In the genomic region with DNA sequence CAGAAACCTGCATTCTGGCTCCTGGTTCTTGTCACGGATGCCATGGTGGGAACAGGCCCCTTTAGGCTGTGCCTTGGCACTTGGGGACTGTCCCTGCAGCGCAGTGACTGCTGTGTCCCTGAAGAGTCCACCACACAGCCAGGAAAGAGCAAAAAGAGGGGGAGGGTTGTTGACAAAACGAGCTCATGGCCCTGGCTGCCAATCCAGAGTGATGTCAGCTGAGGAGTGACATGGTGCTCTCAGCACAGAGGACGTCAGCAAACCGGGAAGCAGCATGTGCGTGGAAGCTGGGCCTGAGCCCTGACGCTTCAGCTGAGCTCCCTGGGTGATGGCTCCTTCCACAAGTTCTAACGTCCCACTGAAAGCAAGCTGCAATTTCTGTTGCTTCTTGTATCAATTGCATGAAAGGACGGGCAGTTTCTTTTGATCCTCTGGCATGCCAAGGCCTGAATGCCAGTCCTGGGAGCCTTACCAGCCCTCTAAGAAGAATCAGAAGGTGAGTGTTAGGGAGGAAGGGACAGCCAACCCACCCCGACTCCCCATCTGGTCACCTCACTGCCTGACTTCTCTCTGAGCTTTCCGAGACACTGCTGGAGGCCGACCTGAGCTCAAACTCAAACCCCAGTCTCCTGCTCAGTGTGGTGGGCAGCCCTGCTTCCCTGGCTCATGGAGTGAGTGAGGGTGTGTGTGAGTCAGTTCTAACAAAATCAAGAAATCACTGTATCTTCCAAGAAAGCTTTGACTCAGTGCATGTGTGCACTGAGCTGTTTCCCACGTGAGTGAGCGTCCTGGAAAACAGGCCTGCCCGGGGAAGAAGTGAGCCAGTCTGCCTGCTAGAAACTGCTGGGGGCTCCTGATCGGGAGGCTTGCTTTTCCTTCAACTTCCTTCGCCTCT, we compare ENCODE assay signal across 10 cellular contexts. TPM values are rescaled to one million over a fixed set of nuclear protein-coding genes. Genes with fewer than 3 reads are reported as not detected.
A peak's percentile ranks its signal among the peaks of the same experiment; 100 is the strongest.
DNase-seq lines count a peak whose midpoint lies in the region; ATAC-seq and TF ChIP-seq lines count a peak whose summit lies in the region.
"Had no signal": no experiment of that assay in that cellular context is flagged by ENCODE, and none has a peak within 500 bp of the region (broad histone marks: within the 10 kb centered on the region; RNA-seq: fewer than 3 reads in every experiment).

No MANE protein-coding gene starts in this region.

- TF ChIP-seq CTCF in fibroblast of lung (conservative IDR thresholded peaks at IDR 0.05 in 1 of 2, IDR thresholded peaks at IDR 0.05 in 1 of 2; ENCODE audit: low read depth in 1 of 2, low read length in 2 of 2) = no peak

- no peak overlapping the region for H2AFZ ChIP-seq in fibroblast of lung (ENCODE audit: low read length)

- H3K4me1 ChIP-seq in fibroblast of lung (ENCODE audit: control insufficient read depth, extremely low read depth, insufficient read depth, low read length) = peaks cover 2% of the 10 kb centered on the region

- no peaks in the 10 kb centered on the region for H3K79me2 ChIP-seq in fibroblast of lung (ENCODE audit: control insufficient read depth, insufficient read depth, low read length)

- no peak overlapping the region for H3K9ac ChIP-seq in fibroblast of lung (ENCODE audit: insufficient read depth, low read length)

- in situ Hi-C loops in G401 (cut with HindIII; ENCODE audit: low sequenced_read_pairs) = no loop called here

- H3K4me3 ChIP-seq in fibroblast of lung (replicated peaks in 1 of 4; ENCODE audit: control extremely low read depth in 1 of 4, insufficient read depth in 1 of 4, low read depth in 3 of 4, low read length in 4 of 4) = no peak overlapping the region

- no peak overlapping the region for H3K4me2 ChIP-seq in fibroblast of lung (ENCODE audit: extremely low read depth, insufficient read depth, low read length)

- H3K36me3 ChIP-seq in fibroblast of lung (ENCODE audit: control insufficient read depth, insufficient read depth, low read length) = no peaks in the 10 kb centered on the region

- H4K20me1 ChIP-seq in fibroblast of lung (ENCODE audit: control insufficient read depth, extremely low read depth, insufficient read depth, low read length) = no peaks in the 10 kb centered on the region

- ATAC-seq in GM18907 (IDR thresholded peaks at IDR 0.05; ENCODE audit: unreplicated experiment) = no peak
- ATAC-seq in HG03354 (IDR thresholded peaks at IDR 0.05; ENCODE audit: poor library complexity, severe bottlenecking, unreplicated experiment) = no peak

- H3K27me3 ChIP-seq in fibroblast of lung (ENCODE audit: control insufficient read depth, insufficient read depth, low read length) = no peaks in the 10 kb centered on the region

- H3K9me3 ChIP-seq in fibroblast of lung (ENCODE audit: control insufficient read depth, insufficient read depth, low read depth, low read length) = no peaks in the 10 kb centered on the region

- DNase-seq in G401 (ENCODE audit: low spot score) = peak; percentile 37
- peak; percentile 57 for DNase-seq in RKO (ENCODE audit: low spot score)
- peak; percentile 32 to 83 for DNase-seq in fibroblast of lung (ENCODE audit: low read depth in 2 of 2)
- DNase-seq in non-pigmented ciliary epithelial cell (ENCODE audit: low read depth) = peak; percentile 28
- no peak for DNase-seq in stimulated activated naive CD4-positive, alpha-beta T cell treated with Interleukin-2 at 50 U/mL for 16 hours (lab: John Stamatoyannopoulos, UW)
- DNase-seq in activated CD4-positive, alpha-beta T cell treated with anti-CD3 and anti-CD28 coated beads for 48 hours = no peak
- DNase-seq: activated naive CD4-positive, alpha-beta T cell treated with anti-CD3 and anti-CD28 coated beads, Interleukin-2, amount 50 U/mL, for 16 hours had no signal

- no peak overlapping the region for H3K27ac ChIP-seq in fibroblast of lung (ENCODE audit: insufficient read depth, low read length)

RNA-seq across cellular contexts. Expression of a gene that starts 14.7 kb away (rescaled TPM):
- not detected in 2 replicates for total RNA-seq in G401 (2014; rRNA removed; shearing (Covaris generic))
- 0.77 and 1.3 TPM in 2 replicates for total RNA-seq in fibroblast of lung
- polyA plus RNA-seq in fibroblast of lung = 0.94 and 1.5 TPM in 2 replicates
- 0.51 and 0.83 TPM in 2 replicates for polyA plus RNA-seq in fibroblast of lung (2012)
- polyA minus RNA-seq in fibroblast of lung (ENCODE audit: low replicate concordance) = 0.59 TPM in 1 of 2 replicates, not detected in the other

RNA-seq across cellular contexts. Expression of a gene that starts 18.2 kb away (rescaled TPM):
- not detected in 2 replicates for total RNA-seq in G401 (2014; rRNA removed; shearing (Covaris generic))
- total RNA-seq in fibroblast of lung = not detected in 2 replicates
- not detected in 2 replicates for polyA plus RNA-seq in fibroblast of lung
- polyA plus RNA-seq in fibroblast of lung (2012) = not detected in 2 replicates
- polyA minus RNA-seq in fibroblast of lung (ENCODE audit: low replicate concordance) = not detected in 2 replicates
- polyA plus RNA-seq: IgD-negative memory B cell had no signal

Comparison
In these comparisons a context has a peak if more than half of its experiments do, and no peak if none do; other contexts are left out.
1. DNase-seq: peak in G401 (single experiment), RKO (single experiment), fibroblast of lung (2 of 2) and non-pigmented ciliary epithelial cell (single experiment); none in stimulated activated naive CD4-positive, alpha-beta T cell treated with Interleukin-2 at 50 U/mL for 16 hours (single experiment) and activated CD4-positive, alpha-beta T cell treated with anti-CD3 and anti-CD28 coated beads for 48 hours (single experiment).